In genomic region chr6:89612121-89612520, GRCh38 we compare ENCODE assay signal across 25 cellular contexts. TPM values are rescaled to one million over a fixed set of nuclear protein-coding genes. Genes with fewer than 3 reads are reported as not detected.
DNase-seq lines count a peak whose midpoint lies in the region; ATAC-seq and TF ChIP-seq lines count a peak whose summit lies in the region.
"Had no signal": no experiment of that assay in that cellular context is flagged by ENCODE, and none has a peak within 500 bp of the region (broad histone marks: within the 10 kb centered on the region; RNA-seq: fewer than 3 reads in every experiment).

No MANE protein-coding gene starts in this region.

- H3K4me1 Mint-ChIP-seq in chondrocyte (ENCODE audit: low read depth) = peaks cover 11% of the 10 kb centered on the region
- H3K4me1 Mint-ChIP-seq: immature natural killer cell had no signal

- H3K4me1 ChIP-seq in HCT116 (ENCODE audit: control insufficient read depth in 1 of 2, insufficient read depth in 2 of 2, low read length in 2 of 2) (no peaks in the 10 kb centered on the region), psoas muscle (no peaks in the 10 kb centered on the region), Karpas-422 (ENCODE audit: low read length) (no peaks in the 10 kb centered on the region)
- H3K4me1 ChIP-seq: body of pancreas, lower lobe of right lung, tibial nerve had no signal

- 80 to 82% (median 81%) methylated on average over 12 of the region's 12 CpGs for WGBS in psoas muscle, 3 donors

- H3K9ac ChIP-seq in HCT116 (ENCODE audit: low read length) (no peak overlapping the region), Karpas-422 (ENCODE audit: low read length) (no peak overlapping the region)

- TF ChIP-seq RAD21 in HCT116 (IDR thresholded peaks at IDR 0.05; ENCODE audit: low read depth) = 0 out of 2 replicates have a peak, but pooled peaks have one; percentile 20

- no peak overlapping the region for H2AFZ ChIP-seq in HCT116 (ENCODE audit: low read depth, low read length, poor library complexity, severe bottlenecking)
- H2AFZ ChIP-seq in Karpas-422 (ENCODE audit: low read length) = no peak overlapping the region

- no peak overlapping the region for H3K4me3 Mint-ChIP-seq in chondrocyte (ENCODE audit: unreplicated experiment)
- H3K4me3 Mint-ChIP-seq: activated CD4-positive, alpha-beta memory T cell treated with anti-CD3 and anti-CD28 coated beads for 36 hours; activated naive CD8-positive, alpha-beta T cell treated with anti-CD3 and anti-CD28 coated beads, Interleukin-2, amount 50 U/mL, for 24 hours; CD14-positive monocyte; HFFc6; immature natural killer cell had no signal

- no peaks in the 10 kb centered on the region for H4K20me1 ChIP-seq in HCT116 (ENCODE audit: insufficient read depth)
- H4K20me1 ChIP-seq in Karpas-422 (ENCODE audit: insufficient read depth, low read depth, low read length) = no peaks in the 10 kb centered on the region

- intact Hi-C loops in HCT116 (cut with micrococcal nuclease) (loop anchor here (10.0 kb wide), 1 partner anchor 487 kb away; no protein-coding TSS in a partner anchor), psoas muscle (cut with DNase I) (loop anchor here (5.0 kb wide), 1 partner anchor 245 kb away; no protein-coding TSS in a partner anchor)

- H3K27ac Mint-ChIP-seq in chondrocyte (ENCODE audit: unreplicated experiment) = no peak overlapping the region
- H3K27ac Mint-ChIP-seq: activated CD4-positive, alpha-beta memory T cell treated with anti-CD3 and anti-CD28 coated beads for 36 hours; activated naive CD8-positive, alpha-beta T cell treated with anti-CD3 and anti-CD28 coated beads, Interleukin-2, amount 50 U/mL, for 24 hours; HFFc6; immature natural killer cell had no signal

- CTCF ChIA-PET in HCT116 (lab: Charles Lee) = interaction anchor here (1.5 kb wide), 1 partner anchor 180 kb away, joined by 6 read pairs; no protein-coding TSS in a partner anchor

- H3K4me3 ChIP-seq in HCT116 (replicated peaks in 1 of 2; ENCODE audit: low read depth in 1 of 2, low read length in 2 of 2) = no peak overlapping the region
- no peak overlapping the region for H3K4me3 ChIP-seq in psoas muscle
- no peak overlapping the region for H3K4me3 ChIP-seq in Karpas-422 (ENCODE audit: low read length)
- H3K4me3 ChIP-seq: body of pancreas, lower lobe of right lung, tibial nerve had no signal

- no TSS peak for BruUV-seq in HCT116 (replicated peaks; lab: Mats Ljungman, UMichigan)

- H3K27ac ChIP-seq in HCT116 (ENCODE audit: low read depth, low read length) = no peak overlapping the region
- no peak overlapping the region for H3K27ac ChIP-seq in psoas muscle
- H3K27ac ChIP-seq in Karpas-422 (ENCODE audit: low read length) = no peak overlapping the region
- H3K27ac ChIP-seq: body of pancreas, lower lobe of right lung, tibial nerve had no signal

- H3K27me3 ChIP-seq in HCT116 (ENCODE audit: insufficient read depth, low read length) (no peaks in the 10 kb centered on the region), psoas muscle (ENCODE audit: insufficient read depth in 3 of 3, low read length in 2 of 3) (no peaks in the 10 kb centered on the region), Karpas-422 (ENCODE audit: low read length) (no peaks in the 10 kb centered on the region)
- H3K27me3 ChIP-seq: body of pancreas, tibial nerve had no signal

- peaks cover 14% of the 10 kb centered on the region for H3K36me3 Mint-ChIP-seq in chondrocyte (ENCODE audit: low read depth)
- H3K36me3 Mint-ChIP-seq: activated CD4-positive, alpha-beta memory T cell treated with anti-CD3 and anti-CD28 coated beads for 36 hours; CD14-positive monocyte had no signal

- TF ChIP-seq CTCF in HCT116 (IDR thresholded peaks at IDR 0.05 in 2 of 3, conservative IDR thresholded peaks at IDR 0.05 in 1 of 3; ENCODE audit: borderline replicate concordance in 1 of 3, insufficient read depth in 1 of 3, low read depth in 2 of 3, low read length in 2 of 3) = peak in 2 of 3 experiments; percentile 12 to 38; a peak in 2 of 6 replicates
- peak; percentile 13 for TF ChIP-seq CTCF in chondrocyte (IDR thresholded peaks at IDR 0.05)
- TF ChIP-seq CTCF in psoas muscle (IDR thresholded peaks at IDR 0.05) = no peak

- RAD21 ChIA-PET in HCT116 (lab: Charles Lee; ENCODE audit: low non-redundant PET in 1 of 2, low total read pairs in 2 of 2, uncharacterized antibody in 2 of 2, unreplicated experiment in 2 of 2) = no interaction called here

- DNase-seq in ELF-1 (ENCODE audit: low read depth, low spot score) (peak; percentile 25), HCT116 (ENCODE audit: low read depth, low spot score) (no peak), chondrocyte (ENCODE audit: low spot score) (no peak), left kidney (ENCODE audit: low read depth, low spot score) (peak; percentile 53), psoas muscle (no peak), Karpas-422 (no peak)
- DNase-seq in stimulated activated CD4-positive, alpha-beta T cell treated with anti-CD3 and anti-CD28 coated beads, Interleukin-4, amount 100 ng/mL, for 24 hours = no peak
- DNase-seq: activated CD4-positive, alpha-beta memory T cell treated with anti-CD3 and anti-CD28 coated beads for 36 hours; activated gamma-delta T cell treated with Interleukin-2 at 50 U/mL for 16 hours; activated naive CD8-positive, alpha-beta T cell treated with anti-CD3 and anti-CD28 coated beads, Interleukin-2, amount 50 U/mL, for 24 hours; activated T-cell treated with anti-CD3 and anti-CD28 coated beads for 4 hours; body of pancreas; effector CD4-positive, alpha-beta T cell; immature natural killer cell; KBM-7; lower lobe of right lung; NCI-H1694; NCI-H748 treated with DMSO at 0.1 percent for 48 hours; OCI-M1; stimulated activated CD8-positive, alpha-beta memory T cell treated with anti-CD3 and anti-CD28 coated beads, Interleukin-4, amount 100 ng/mL, for 48 hours; SW 1271 had no signal

- H3K79me2 ChIP-seq in HCT116 (ENCODE audit: insufficient read depth, low read length) (no peaks in the 10 kb centered on the region), Karpas-422 (ENCODE audit: low read length) (no peaks in the 10 kb centered on the region)

- POLR2A ChIA-PET in HCT116 (lab: Charles Lee) = no interaction called here

- no peaks in the 10 kb centered on the region for H3K9me3 Mint-ChIP-seq in chondrocyte (ENCODE audit: low read depth)
- H3K9me3 Mint-ChIP-seq: activated CD4-positive, alpha-beta memory T cell treated with anti-CD3 and anti-CD28 coated beads for 36 hours; activated naive CD8-positive, alpha-beta T cell treated with anti-CD3 and anti-CD28 coated beads, Interleukin-2, amount 50 U/mL, for 24 hours; HFFc6; immature natural killer cell had no signal

- TF ChIP-seq POLR2A in HCT116 (IDR thresholded peaks at IDR 0.05; ENCODE audit: borderline replicate concordance, extremely low read depth, insufficient read depth, insufficient read length) = no peak

- H3K36me3 ChIP-seq in HCT116 (ENCODE audit: control insufficient read depth in 1 of 2, insufficient read depth in 2 of 2, low read length in 2 of 2) = no peaks in the 10 kb centered on the region
- H3K36me3 ChIP-seq in psoas muscle (ENCODE audit: insufficient read depth in 1 of 2, low read depth in 1 of 2) = no peaks in the 10 kb centered on the region
- H3K36me3 ChIP-seq in Karpas-422 (ENCODE audit: insufficient read depth, low read length) = no peaks in the 10 kb centered on the region
- H3K36me3 ChIP-seq: lower lobe of right lung had no signal

- H3K9me2 ChIP-seq in HCT116 (ENCODE audit: insufficient read depth) = no peaks in the 10 kb centered on the region
- no peaks in the 10 kb centered on the region for H3K9me2 ChIP-seq in Karpas-422 (replicated peaks; ENCODE audit: insufficient read depth, low read length)

- H3K9me3 ChIP-seq in HCT116 (ENCODE audit: control insufficient read depth in 1 of 2, insufficient read depth in 1 of 2, low read depth in 1 of 2, low read length in 2 of 2) (no peaks in the 10 kb centered on the region), psoas muscle (no peaks in the 10 kb centered on the region), Karpas-422 (ENCODE audit: low read length) (no peaks in the 10 kb centered on the region)
- H3K9me3 ChIP-seq: body of pancreas, lower lobe of right lung, tibial nerve had no signal

- peak; percentile 52; the same call in 1 of the 2 replicates for ATAC-seq in HCT116
- no peak for ATAC-seq in psoas muscle
- ATAC-seq in GM21360 (IDR thresholded peaks at IDR 0.05; ENCODE audit: unreplicated experiment) = no peak
- ATAC-seq: activated naive CD8-positive, alpha-beta T cell treated with anti-CD3 and anti-CD28 coated beads, Interleukin-2, amount 50 U/mL, for 24 hours; body of pancreas; lower lobe of right lung had no signal

- H3K4me2 ChIP-seq in HCT116 (ENCODE audit: low read length) (no peak overlapping the region), Karpas-422 (ENCODE audit: low read depth, low read length, poor library complexity, severe bottlenecking) (no peak overlapping the region)

- H3K27me3 Mint-ChIP-seq in chondrocyte (ENCODE audit: low read depth) = no peaks in the 10 kb centered on the region
- H3K27me3 Mint-ChIP-seq: activated CD4-positive, alpha-beta memory T cell treated with anti-CD3 and anti-CD28 coated beads for 36 hours; activated naive CD8-positive, alpha-beta T cell treated with anti-CD3 and anti-CD28 coated beads, Interleukin-2, amount 50 U/mL, for 24 hours had no signal

TF ChIP-seq in HCT116, 20 proteins besides CTCF, POLR2A, EP300 and RAD21 (continues in another document):
- TF ChIP-seq EZH2 (IDR thresholded peaks at IDR 0.05) (no peak), SRF (IDR thresholded peaks at IDR 0.05; ENCODE audit: low read depth) (no peak), ELF1 (IDR thresholded peaks at IDR 0.05; ENCODE audit: borderline replicate concordance, low read depth) (no peak), CBX3 (IDR thresholded peaks at IDR 0.05; ENCODE audit: low read depth) (no peak), ZFX (IDR thresholded peaks at IDR 0.05) (no peak)
- TF ChIP-seq, protein P1, sequence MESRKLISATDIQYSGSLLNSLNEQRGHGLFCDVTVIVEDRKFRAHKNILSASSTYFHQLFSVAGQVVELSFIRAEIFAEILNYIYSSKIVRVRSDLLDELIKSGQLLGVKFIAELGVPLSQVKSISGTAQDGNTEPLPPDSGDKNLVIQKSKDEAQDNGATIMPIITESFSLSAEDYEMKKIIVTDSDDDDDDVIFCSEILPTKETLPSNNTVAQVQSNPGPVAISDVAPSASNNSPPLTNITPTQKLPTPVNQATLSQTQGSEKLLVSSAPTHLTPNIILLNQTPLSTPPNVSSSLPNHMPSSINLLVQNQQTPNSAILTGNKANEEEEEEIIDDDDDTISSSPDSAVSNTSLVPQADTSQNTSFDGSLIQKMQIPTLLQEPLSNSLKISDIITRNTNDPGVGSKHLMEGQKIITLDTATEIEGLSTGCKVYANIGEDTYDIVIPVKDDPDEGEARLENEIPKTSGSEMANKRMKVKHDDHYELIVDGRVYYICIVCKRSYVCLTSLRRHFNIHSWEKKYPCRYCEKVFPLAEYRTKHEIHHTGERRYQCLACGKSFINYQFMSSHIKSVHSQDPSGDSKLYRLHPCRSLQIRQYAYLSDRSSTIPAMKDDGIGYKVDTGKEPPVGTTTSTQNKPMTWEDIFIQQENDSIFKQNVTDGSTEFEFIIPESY (IDR thresholded peaks at IDR 0.05; ENCODE audit: extremely low read depth, insufficient replicate concordance, low read length) = no peak

RNA-seq across cellular contexts. Expression of gene LYRM2, which starts 26.4 kb away (rescaled TPM):
- total RNA-seq in HCT116 (2021; ENCODE audit: unreplicated experiment) (26.3 TPM), chondrocyte (27.5 to 33.1 TPM (median 29.5 TPM) in 3 replicates), psoas muscle (10 to 100 TPM; 36.3 to 45.6 (median 40.8) TPM)
- 7.0 and 10.5 TPM in 2 replicates for polyA plus RNA-seq in HCT116 (2012)
- 10 to 100 TPM; 22.1 to 71.1 (median 28.8) TPM for polyA plus RNA-seq in psoas muscle
- 13.7 and 23.9 TPM in 2 replicates for total RNA-seq in Karpas-422 (2014; rRNA removed; shearing (Covaris generic); ENCODE audit: low replicate concordance)

Comparison
In these comparisons a context has a peak if more than half of its experiments do, and no peak if none do; other contexts are left out.
1. DNase-seq: peak in ELF-1 (single experiment) and left kidney (single experiment); none in HCT116 (single experiment), chondrocyte (single experiment), stimulated activated CD4-positive, alpha-beta T cell treated with anti-CD3 and anti-CD28 coated beads, Interleukin-4, amount 100 ng/mL, for 24 hours (single experiment), psoas muscle (0 of 2) and Karpas-422 (single experiment).